ENCODE assay signal across 8 cellular contexts in the genomic region with DNA sequence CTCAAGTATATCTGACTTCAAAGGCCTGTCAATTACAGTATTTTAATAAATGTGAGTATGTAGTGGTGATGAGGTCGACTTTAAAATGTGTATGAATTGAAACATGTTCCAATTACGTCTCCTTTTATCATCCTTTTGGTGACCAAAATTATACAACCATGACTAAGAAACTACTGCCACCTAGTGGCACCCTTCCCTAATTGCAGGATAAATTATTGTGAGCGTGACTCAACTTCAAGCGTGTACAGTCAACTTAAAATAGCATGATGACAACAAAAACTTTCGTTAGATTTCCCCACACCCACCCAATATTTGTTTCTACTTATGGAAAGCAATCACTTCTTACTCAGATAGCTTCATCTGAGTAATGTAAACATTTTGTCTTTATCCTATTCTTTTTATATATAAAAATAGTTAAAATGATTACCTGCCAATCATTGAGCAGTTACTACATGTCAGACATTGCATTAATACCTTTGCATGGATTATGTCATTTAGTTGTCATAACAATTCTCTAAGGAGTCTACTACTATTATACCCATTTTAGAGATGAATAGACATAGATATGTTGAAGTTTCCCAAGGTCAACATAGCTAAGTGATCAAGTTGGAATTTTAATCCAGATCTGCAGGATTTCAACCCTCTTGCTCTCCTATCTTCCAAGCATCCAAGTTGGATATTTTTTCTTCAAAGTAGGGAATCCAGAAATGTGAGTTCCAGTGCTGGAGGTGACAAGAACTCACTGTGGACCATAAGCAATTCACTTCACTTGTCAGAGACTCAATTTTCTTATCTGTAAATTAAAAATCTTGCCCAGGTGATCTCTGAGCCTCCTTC.
DNase-seq lines count a peak whose midpoint lies in the region; ATAC-seq and TF ChIP-seq lines count a peak whose summit lies in the region.

No MANE protein-coding gene starts in this region.

- H3K9me3 Mint-ChIP-seq in activated CD4-positive, alpha-beta T cell treated with anti-CD3 and anti-CD28 coated beads, Interleukin-2, amount 10 ng/mL, durations not matched to agents 24 days and 14 days = no peaks in the 10 kb centered on the region

- no peaks in the 10 kb centered on the region for H3K9me2 ChIP-seq in Karpas-422 (replicated peaks; ENCODE audit: insufficient read depth, low read length)

- TF ChIP-seq POLR2A in adrenal gland (IDR thresholded peaks at IDR 0.05) (no peak), right lobe of liver (IDR thresholded peaks at IDR 0.05) (no peak), lower leg skin (IDR thresholded peaks at IDR 0.05) (no peak)

- ATAC-seq in right lobe of liver (peak in 2 of 4 donors; percentile 35 to 46), GM18858 (IDR thresholded peaks at IDR 0.05; ENCODE audit: unreplicated experiment) (no peak)

- H3K4me1 ChIP-seq in Karpas-422 (ENCODE audit: low read length) = no peaks in the 10 kb centered on the region
- no peaks in the 10 kb centered on the region for H3K4me1 ChIP-seq in adrenal gland (replicated peaks in 1 of 2)
- H3K4me1 ChIP-seq in right lobe of liver = no peaks in the 10 kb centered on the region
- H3K4me1 ChIP-seq in effector memory CD4-positive, alpha-beta T cell (ENCODE audit: control insufficient read depth, insufficient read depth, low read length, poor library complexity, severe bottlenecking) = no peaks in the 10 kb centered on the region

- H3K4me3 ChIP-seq in Karpas-422 (ENCODE audit: low read length) = no peak overlapping the region
- H3K4me3 ChIP-seq in adrenal gland = no peak overlapping the region
- H3K4me3 ChIP-seq in right lobe of liver = no peak overlapping the region
- H3K4me3 ChIP-seq in lower leg skin (ENCODE audit: low read depth, poor library complexity, severe bottlenecking) = no peak overlapping the region
- H3K4me3 ChIP-seq in effector memory CD4-positive, alpha-beta T cell (ENCODE audit: insufficient read depth, low read depth, low read length, poor library complexity, severe bottlenecking) = no peak overlapping the region

- no peak overlapping the region for H3K27ac Mint-ChIP-seq in activated CD4-positive, alpha-beta T cell treated with anti-CD3 and anti-CD28 coated beads, Interleukin-2, amount 10 ng/mL, durations not matched to agents 24 days and 14 days

- H3K4me2 ChIP-seq in Karpas-422 (ENCODE audit: low read depth, low read length, poor library complexity, severe bottlenecking) = no peak overlapping the region

- H3K27me3 ChIP-seq in Karpas-422 (ENCODE audit: low read length) (no peaks in the 10 kb centered on the region), adrenal gland (no peaks in the 10 kb centered on the region), right lobe of liver (no peaks in the 10 kb centered on the region)
- no peaks in the 10 kb centered on the region for H3K27me3 ChIP-seq in effector memory CD4-positive, alpha-beta T cell (replicated peaks; ENCODE audit: control insufficient read depth, insufficient read depth, low read length, poor library complexity, severe bottlenecking)

- H3K36me3 ChIP-seq in Karpas-422 (ENCODE audit: insufficient read depth, low read length) (no peaks in the 10 kb centered on the region), adrenal gland (replicated peaks in 1 of 2) (no peaks in the 10 kb centered on the region), right lobe of liver (no peaks in the 10 kb centered on the region)
- H3K36me3 ChIP-seq in effector memory CD4-positive, alpha-beta T cell (ENCODE audit: control insufficient read depth, insufficient read depth, low read length) = no peaks in the 10 kb centered on the region

- no peaks in the 10 kb centered on the region for H3K36me3 Mint-ChIP-seq in activated CD4-positive, alpha-beta T cell treated with anti-CD3 and anti-CD28 coated beads, Interleukin-2, amount 10 ng/mL, durations not matched to agents 24 days and 14 days (ENCODE audit: low read depth)

- intact Hi-C loops in activated CD4-positive, alpha-beta T cell treated with anti-CD3 and anti-CD28 coated beads, Interleukin-2, amount 10 ng/mL, durations not matched to agents 24 days and 14 days (cut with micrococcal nuclease) = loop anchor here (10.0 kb wide), 1 partner anchor 455 kb away; no protein-coding TSS in a partner anchor
- intact Hi-C loops in adrenal gland (cut with DNase I) = no loop called here
- intact Hi-C loops in right lobe of liver (cut with DNase I) = loop anchor here in 1 of 2 donors (10.0 kb wide), 1 partner anchor 455 kb away; no protein-coding TSS in a partner anchor
- intact Hi-C loops in lower leg skin (cut with DNase I; ENCODE audit: low total_unique reads) = no loop called here

- WGBS in adrenal gland, 4 donors = 27 to 30% (median 28%) methylated on average over 5 of the region's 5 CpGs
- 13% methylated on average over 5 of the region's 5 CpGs for WGBS in right lobe of liver (ENCODE audit: insufficient coverage, low coverage, low lambda C conversion rate, missing lambda C conversion rate)
- 37 to 41% methylated on average over 5 of the region's 5 CpGs for WGBS in lower leg skin, 2 donors

- H3K79me2 ChIP-seq in Karpas-422 (ENCODE audit: low read length) = no peaks in the 10 kb centered on the region

- H3K9me3 ChIP-seq in Karpas-422 (ENCODE audit: low read length) (peaks cover 5% of the 10 kb centered on the region), adrenal gland (replicated peaks in 1 of 3) (peaks cover 0 to 4% (median 0%) of the 10 kb centered on the region in 3 donors), right lobe of liver (no peaks in the 10 kb centered on the region)
- peaks cover 4% of the 10 kb centered on the region for H3K9me3 ChIP-seq in effector memory CD4-positive, alpha-beta T cell (ENCODE audit: control insufficient read depth, low read length)

- no peaks in the 10 kb centered on the region for H3K4me1 Mint-ChIP-seq in activated CD4-positive, alpha-beta T cell treated with anti-CD3 and anti-CD28 coated beads, Interleukin-2, amount 10 ng/mL, durations not matched to agents 24 days and 14 days

- H3K27ac ChIP-seq in Karpas-422 (ENCODE audit: low read length) (no peak overlapping the region), adrenal gland (no peak overlapping the region), right lobe of liver (no peak overlapping the region)
- no peak overlapping the region for H3K27ac ChIP-seq in effector memory CD4-positive, alpha-beta T cell (ENCODE audit: insufficient read depth, low read length, poor library complexity, severe bottlenecking)

- H3K27me3 Mint-ChIP-seq in activated CD4-positive, alpha-beta T cell treated with anti-CD3 and anti-CD28 coated beads, Interleukin-2, amount 10 ng/mL, durations not matched to agents 24 days and 14 days = peaks cover 6% of the 10 kb centered on the region

- H3K9ac ChIP-seq in Karpas-422 (ENCODE audit: low read length) = no peak overlapping the region

- no peak overlapping the region for H2AFZ ChIP-seq in Karpas-422 (ENCODE audit: low read length)

- no peak overlapping the region for H3K4me3 Mint-ChIP-seq in activated CD4-positive, alpha-beta T cell treated with anti-CD3 and anti-CD28 coated beads, Interleukin-2, amount 10 ng/mL, durations not matched to agents 24 days and 14 days

- TF ChIP-seq CTCF in adrenal gland (IDR thresholded peaks at IDR 0.05) (peak in 5 of 6 experiments; percentile 17 to 50 (median 41)), right lobe of liver (IDR thresholded peaks at IDR 0.05) (peak; percentile 63 to 86 (median 73)), lower leg skin (IDR thresholded peaks at IDR 0.05) (no peak)

- no peaks in the 10 kb centered on the region for H4K20me1 ChIP-seq in Karpas-422 (ENCODE audit: insufficient read depth, low read depth, low read length)

- DNase-seq in activated CD4-positive, alpha-beta T cell treated with anti-CD3 and anti-CD28 coated beads for 24 hours (ENCODE audit: low read depth in 2 of 2) = peak; percentile 0 to 1
- DNase-seq in activated CD4-positive, alpha-beta T cell treated with anti-CD3 and anti-CD28 coated beads, Interleukin-2, amount 10 ng/mL, durations not matched to agents 24 days and 14 days = no peak
- DNase-seq in Karpas-422 = peak; percentile 83
- DNase-seq in adrenal gland = no peak
- DNase-seq in right lobe of liver = no peak
- DNase-seq in lower leg skin (ENCODE audit: low spot score in 2 of 2) = no peak
- DNase-seq in effector memory CD4-positive, alpha-beta T cell = no peak

Comparison
In these comparisons a context has a peak if more than half of its experiments do, and no peak if none do; other contexts are left out.
1. DNase-seq: peak in activated CD4-positive, alpha-beta T cell treated with anti-CD3 and anti-CD28 coated beads for 24 hours (2 of 2) and Karpas-422 (single experiment); none in activated CD4-positive, alpha-beta T cell treated with anti-CD3 and anti-CD28 coated beads, Interleukin-2, amount 10 ng/mL, durations not matched to agents 24 days and 14 days (single experiment), adrenal gland (0 of 7), right lobe of liver (0 of 3), lower leg skin (0 of 2) and effector memory CD4-positive, alpha-beta T cell (0 of 3).
2. CTCF ChIP-seq: peak in adrenal gland (5 of 6) and right lobe of liver (4 of 4); none in lower leg skin (0 of 3).